ENCODE assay signal across 19 cellular contexts in the genomic region with DNA sequence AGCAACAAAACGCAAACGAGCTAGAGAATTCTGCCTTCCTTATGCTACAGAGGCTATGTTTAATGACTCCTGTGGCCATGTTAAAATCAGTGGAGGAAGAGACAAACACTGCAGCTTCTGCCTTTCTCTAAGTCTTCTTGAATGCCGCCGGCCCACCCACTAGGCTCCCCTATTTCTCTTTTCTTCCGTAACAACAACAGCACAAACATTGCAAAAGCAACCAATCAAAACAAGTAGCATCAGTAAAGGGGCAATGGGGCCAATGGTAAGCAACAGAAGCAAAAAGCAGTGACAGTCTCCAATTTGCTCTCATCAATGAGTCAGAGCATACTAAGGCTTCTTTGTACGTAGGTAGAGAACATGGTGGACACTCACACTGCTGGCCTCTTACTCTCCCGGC.
DNase-seq lines count a peak whose midpoint lies in the region; ATAC-seq and TF ChIP-seq lines count a peak whose summit lies in the region.
"Had no signal": no experiment of that assay in that cellular context is flagged by ENCODE, and none has a peak within 500 bp of the region (broad histone marks: within the 10 kb centered on the region; RNA-seq: fewer than 3 reads in every experiment).

No MANE protein-coding gene starts in this region.

- peak overlapping the region; percentile 66 for H3K27ac ChIP-seq in cingulate gyrus (ENCODE audit: low read depth, low read length)
- peak overlapping the region; percentile 81 for H3K27ac ChIP-seq in substantia nigra (ENCODE audit: low read depth, low read length, poor library complexity, severe bottlenecking)
- no peak overlapping the region for H3K27ac ChIP-seq in coronary artery
- H3K27ac ChIP-seq: BLaER1 treated with 17β-estradiol and CSF1 and Interleukin-3, amounts not matched to agents 10 nM and 100 nM; KMS-11; suprapubic skin had no signal

- H3K4me1 Mint-ChIP-seq in stimulated activated naive B cell treated with anti-CD40 and anti-IgM and Interleukin-4, amounts not matched to agents 10 μg/mL and 1 μg/mL and 100 μg/mL, for 72 hours: peaks cover 8 to 11% of the 10 kb centered on the region in 2 donors

- no peaks in the 10 kb centered on the region for H3K27me3 Mint-ChIP-seq in stimulated activated naive B cell treated with anti-CD40 and anti-IgM and Interleukin-4, amounts not matched to agents 10 μg/mL and 1 μg/mL and 100 μg/mL, for 72 hours
- H3K27me3 Mint-ChIP-seq: effector memory CD8-positive, alpha-beta T cell had no signal

- no peak overlapping the region for H3K4me3 ChIP-seq in coronary artery
- H3K4me3 ChIP-seq: BLaER1 treated with 17β-estradiol and CSF1 and Interleukin-3, amounts not matched to agents 10 nM and 100 nM; suprapubic skin had no signal

- no peak overlapping the region for H3K4me3 Mint-ChIP-seq in stimulated activated naive B cell treated with anti-CD40 and anti-IgM and Interleukin-4, amounts not matched to agents 10 μg/mL and 1 μg/mL and 100 μg/mL, for 72 hours
- H3K4me3 Mint-ChIP-seq: effector memory CD8-positive, alpha-beta T cell had no signal

- no peak for ATAC-seq in HG02759 (IDR thresholded peaks at IDR 0.05; ENCODE audit: unreplicated experiment)
- ATAC-seq in stimulated activated naive B cell treated with anti-CD40 and anti-IgM and Interleukin-4, amounts not matched to agents 10 μg/mL and 1 μg/mL and 100 μg/mL, for 72 hours (replicated peaks): no peak
- ATAC-seq: effector memory CD8-positive, alpha-beta T cell; left cardiac atrium; Panc1 had no signal

- H3K27ac Mint-ChIP-seq in stimulated activated naive B cell treated with anti-CD40 and anti-IgM and Interleukin-4, amounts not matched to agents 10 μg/mL and 1 μg/mL and 100 μg/mL, for 72 hours: no peak overlapping the region
- H3K27ac Mint-ChIP-seq: effector memory CD8-positive, alpha-beta T cell had no signal

- DNase-seq in NCI-H2227 (lab: John Stamatoyannopoulos, UW; ENCODE audit: unreplicated experiment): peak; percentile 18
- DNase-seq in inferior parietal cortex (ENCODE audit: extremely low spot score): peak; percentile 57
- peak in 27 of 49 donors; percentile 1 to 70 (median 13) for DNase-seq in substantia nigra (lab: John Stamatoyannopoulos, UW)
- DNase-seq in stimulated activated naive B cell treated with anti-CD40 and anti-IgM and Interleukin-4, amounts not matched to agents 10 μg/mL and 1 μg/mL and 100 μg/mL, for 72 hours: no peak
- DNase-seq in LoVo (ENCODE audit: low spot score): no peak
- no peak for DNase-seq in coronary artery (ENCODE audit: low spot score)
- DNase-seq: activated naive CD4-positive, alpha-beta T cell treated with Interleukin-2 at 50 U/mL for 16 hours; DMS79 treated with DMSO at 0.1 percent for 48 hours; effector memory CD8-positive, alpha-beta T cell; foreskin melanocyte; left cardiac atrium; NCI-H146; NCI-H510A had no signal

- H3K9me3 Mint-ChIP-seq in stimulated activated naive B cell treated with anti-CD40 and anti-IgM and Interleukin-4, amounts not matched to agents 10 μg/mL and 1 μg/mL and 100 μg/mL, for 72 hours: no peaks in the 10 kb centered on the region
- H3K9me3 Mint-ChIP-seq: effector memory CD8-positive, alpha-beta T cell had no signal

- TF ChIP-seq CTCF in coronary artery (IDR thresholded peaks at IDR 0.05): no peak

- H3K36me3 Mint-ChIP-seq in stimulated activated naive B cell treated with anti-CD40 and anti-IgM and Interleukin-4, amounts not matched to agents 10 μg/mL and 1 μg/mL and 100 μg/mL, for 72 hours: peaks cover 1 to 4% of the 10 kb centered on the region in 2 donors

Comparison
In these comparisons a context has a peak if more than half of its experiments do, and no peak if none do; other contexts are left out.
1. DNase-seq: peak in NCI-H2227 (single experiment), inferior parietal cortex (single experiment) and substantia nigra (27 of 49); none in stimulated activated naive B cell treated with anti-CD40 and anti-IgM and Interleukin-4, amounts not matched to agents 10 μg/mL and 1 μg/mL and 100 μg/mL, for 72 hours (single experiment), LoVo (single experiment) and coronary artery (single experiment).
2. H3K27ac ChIP-seq: peak in cingulate gyrus (single experiment) and substantia nigra (single experiment); none in coronary artery (0 of 2).